ENCODE assay signal across 31 cellular contexts in genomic region chr6:8279094-8279805, GRCh38.
A peak's percentile ranks its signal among the peaks of the same experiment; 100 is the strongest.
DNase-seq lines count a peak whose midpoint lies in the region; ATAC-seq and TF ChIP-seq lines count a peak whose summit lies in the region.
"Had no signal": no experiment of that assay in that cellular context is flagged by ENCODE, and none has a peak within 500 bp of the region (broad histone marks: within the 10 kb centered on the region; RNA-seq: fewer than 3 reads in every experiment).

No MANE protein-coding gene starts in this region.

- H4K20me1 ChIP-seq in SK-N-SH (ENCODE audit: insufficient read depth): no peaks in the 10 kb centered on the region
- H4K20me1 ChIP-seq: BLaER1 treated with 17β-estradiol and CSF1 and Interleukin-3, amounts not matched to agents 10 nM and 100 nM had no signal

- TF ChIP-seq EP300 in SK-N-SH (IDR thresholded peaks at IDR 0.05; ENCODE audit: borderline replicate concordance in 1 of 2, low read depth in 1 of 2, low read length in 1 of 2): peak in 1 of 2 experiments; percentile 95; a peak in 2 of 4 replicates

- H3K27me3 ChIP-seq in SK-N-SH (ENCODE audit: insufficient read depth) (no peaks in the 10 kb centered on the region), heart left ventricle (peaks cover 0 to 12% (median 0%) of the 10 kb centered on the region in 9 donors)
- H3K27me3 ChIP-seq: BLaER1 treated with 17β-estradiol and CSF1 and Interleukin-3, amounts not matched to agents 10 nM and 100 nM; gastrocnemius medialis; upper lobe of right lung had no signal

- H3K4me1 ChIP-seq in SK-N-SH (ENCODE audit: control insufficient read depth in 1 of 2, insufficient read depth in 2 of 2, low read depth in 1 of 2, low read length in 1 of 2): peaks cover 0 to 26% of the 10 kb centered on the region in 2 experiments; a peak in 2 of 4 replicates
- no peaks in the 10 kb centered on the region for H3K4me1 ChIP-seq in heart left ventricle
- H3K4me1 ChIP-seq: gastrocnemius medialis, pancreas, suprapubic skin, upper lobe of right lung had no signal

- TF ChIP-seq CTCF in SK-N-SH (IDR thresholded peaks at IDR 0.05) (no peak), heart left ventricle (IDR thresholded peaks at IDR 0.05) (no peak)

- no peak overlapping the region for H3K9ac ChIP-seq in SK-N-SH
- H3K9ac ChIP-seq: BLaER1 treated with 17β-estradiol and CSF1 and Interleukin-3, amounts not matched to agents 10 nM and 100 nM had no signal

- DNase-seq in Caki2 (ENCODE audit: low read depth) (peak; percentile 91), HEK293T (ENCODE audit: extremely low spot score) (no peak), SK-N-SH (peak; percentile 76), left kidney (ENCODE audit: low read depth, low spot score) (peak; percentile 48), heart left ventricle (no peak), substantia nigra (lab: John Stamatoyannopoulos, UW) (no peak)
- no peak for DNase-seq in activated T-cell treated with anti-CD3 and anti-CD28 coated beads, Interleukin-2, amount 50 U/mL, for 4 hours
- no peak for DNase-seq in activated CD4-positive, alpha-beta T cell treated with anti-CD3 and anti-CD28 coated beads, Interleukin-2, amount 10 ng/mL, durations not matched to agents 7 days and 5 days
- DNase-seq: activated CD4-positive, alpha-beta memory T cell treated with anti-CD3 and anti-CD28 coated beads, Interleukin-2, amount 10 ng/mL, durations not matched to agents 7 days and 5 days; activated CD4-positive, alpha-beta T cell treated with anti-CD3 and anti-CD28 coated beads for 1 hour; activated CD8-positive, alpha-beta memory T cell treated with anti-CD3 and anti-CD28 coated beads, Interleukin-2, amount 50 U/mL, for 48 hours; activated naive CD4-positive, alpha-beta T cell treated with anti-CD3 and anti-CD28 coated beads, Interleukin-2, amount 50 U/mL, for 16 hours; COR-L47; dorsolateral prefrontal cortex; gastrocnemius medialis; GDM1; hippocampal formation; left colon; mammary epithelial cell; NCI-H2081 treated with DMSO at 0.1 percent for 48 hours; NK-92 treated with Interleukin-12 subunit alpha and Interleukin-12 subunit beta, amount 100 ng/mL, for 24 hours; pancreas; small intestine; stimulated activated naive CD4-positive, alpha-beta T cell; upper lobe of right lung had no signal

- no peak overlapping the region for H3K27ac Mint-ChIP-seq in activated CD4-positive, alpha-beta T cell treated with anti-CD3 and anti-CD28 coated beads, Interleukin-2, amount 10 ng/mL, durations not matched to agents 7 days and 5 days
- H3K27ac Mint-ChIP-seq: activated CD4-positive, alpha-beta memory T cell treated with anti-CD3 and anti-CD28 coated beads, Interleukin-2, amount 10 ng/mL, durations not matched to agents 7 days and 5 days; activated T-helper 2 cell treated with anti-CD3 and anti-CD28 coated beads, Interferon-gamma antibody, Interleukin-2, Interleukin-4, amounts not matched to agents 10 μg/mL and 5 μg/mL and 100 μg/mL, durations not matched to agents 14 hours and 24 hours and 36 hours; nephron had no signal

- CTCF ChIA-PET in HEK293T (lab: Yijun Ruan, JAX): interaction anchor here (0.6 kb wide), 1 partner anchor 141 kb away, joined by 3 read pairs; no protein-coding TSS in a partner anchor
- CTCF ChIA-PET in SK-N-SH (lab: Yijun Ruan, JAX): interaction anchor here (1.2 to 2.6 kb wide), 5 partner anchors 40 to 149 kb away, joined by 3 to 11 read pairs (median 4); no protein-coding TSS in a partner anchor
- CTCF ChIA-PET in activated CD4-positive, alpha-beta T cell treated with anti-CD3 and anti-CD28 coated beads, Interleukin-2, amount 10 ng/mL, durations not matched to agents 7 days and 5 days (lab: Charles Lee): no interaction called here

- H3K36me3 ChIP-seq in SK-N-SH (replicated peaks in 1 of 2; ENCODE audit: control insufficient read depth in 1 of 2, insufficient read depth in 2 of 2, low read length in 1 of 2) (no peaks in the 10 kb centered on the region), heart left ventricle (no peaks in the 10 kb centered on the region)
- H3K36me3 ChIP-seq: BLaER1 treated with 17β-estradiol and CSF1 and Interleukin-3, amounts not matched to agents 10 nM and 100 nM; gastrocnemius medialis; pancreas; suprapubic skin; upper lobe of right lung had no signal

- peaks cover 4% of the 10 kb centered on the region for H3K4me1 Mint-ChIP-seq in activated T-cell treated with anti-CD3 and anti-CD28 coated beads, Interleukin-2, amount 50 U/mL, for 4 hours (ENCODE audit: low read depth)
- no peaks in the 10 kb centered on the region for H3K4me1 Mint-ChIP-seq in activated CD4-positive, alpha-beta T cell treated with anti-CD3 and anti-CD28 coated beads, Interleukin-2, amount 10 ng/mL, durations not matched to agents 7 days and 5 days
- H3K4me1 Mint-ChIP-seq: activated CD4-positive, alpha-beta memory T cell treated with anti-CD3 and anti-CD28 coated beads, Interleukin-2, amount 10 ng/mL, durations not matched to agents 7 days and 5 days; nephron had no signal

- H3F3A ChIP-seq in SK-N-SH (replicated peaks; ENCODE audit: insufficient read depth): no peaks in the 10 kb centered on the region

- H3K4me2 ChIP-seq in SK-N-SH: no peak overlapping the region
- H3K4me2 ChIP-seq: BLaER1 treated with 17β-estradiol and CSF1 and Interleukin-3, amounts not matched to agents 10 nM and 100 nM had no signal

- H2AFZ ChIP-seq in SK-N-SH (ENCODE audit: low read depth): no peak overlapping the region

- H3K9me3 ChIP-seq in SK-N-SH (no peaks in the 10 kb centered on the region), heart left ventricle (no peaks in the 10 kb centered on the region)
- H3K9me3 ChIP-seq: gastrocnemius medialis, pancreas, suprapubic skin, upper lobe of right lung had no signal

- H3K36me3 Mint-ChIP-seq in activated T-cell treated with anti-CD3 and anti-CD28 coated beads, Interleukin-2, amount 50 U/mL, for 4 hours (ENCODE audit: insufficient read depth): no peaks in the 10 kb centered on the region
- H3K36me3 Mint-ChIP-seq in activated CD4-positive, alpha-beta T cell treated with anti-CD3 and anti-CD28 coated beads, Interleukin-2, amount 10 ng/mL, durations not matched to agents 7 days and 5 days (ENCODE audit: low read depth): no peaks in the 10 kb centered on the region
- H3K36me3 Mint-ChIP-seq: brain had no signal

- H3K79me2 ChIP-seq in SK-N-SH (ENCODE audit: insufficient read depth): no peaks in the 10 kb centered on the region

- WGBS in SK-N-SH (ENCODE audit: low lambda C conversion rate): 6% methylated on average over 15 of the region's 15 CpGs
- WGBS in heart left ventricle, 4 donors: 78 to 82% (median 81%) methylated on average over 15 of the region's 15 CpGs

- no peaks in the 10 kb centered on the region for H3K27me3 Mint-ChIP-seq in activated T-cell treated with anti-CD3 and anti-CD28 coated beads, Interleukin-2, amount 50 U/mL, for 4 hours (ENCODE audit: low read depth)
- H3K27me3 Mint-ChIP-seq in activated CD4-positive, alpha-beta T cell treated with anti-CD3 and anti-CD28 coated beads, Interleukin-2, amount 10 ng/mL, durations not matched to agents 7 days and 5 days: no peaks in the 10 kb centered on the region
- H3K27me3 Mint-ChIP-seq: activated CD4-positive, alpha-beta memory T cell treated with anti-CD3 and anti-CD28 coated beads, Interleukin-2, amount 10 ng/mL, durations not matched to agents 7 days and 5 days; brain had no signal

- TF ChIP-seq RAD21 in SK-N-SH (IDR thresholded peaks at IDR 0.05; ENCODE audit: low read length): no peak

- intact Hi-C loops in heart left ventricle (cut with DNase I): no loop called here

- in situ Hi-C loops in Caki2 (cut with HindIII; ENCODE audit: low pct_unique_long_range_greater_than_20kb, low sequenced_read_pairs): no loop called here

- no peaks in the 10 kb centered on the region for H3K9me2 ChIP-seq in SK-N-SH

- H3K4me3 ChIP-seq in SK-N-SH (ENCODE audit: low read depth in 2 of 2, low read length in 1 of 2): no peak overlapping the region
- no peak overlapping the region for H3K4me3 ChIP-seq in heart left ventricle
- H3K4me3 ChIP-seq: BLaER1 treated with 17β-estradiol and CSF1 and Interleukin-3, amounts not matched to agents 10 nM and 100 nM; dorsolateral prefrontal cortex; gastrocnemius medialis; K562; pancreas; suprapubic skin; upper lobe of right lung had no signal

- H3K27ac ChIP-seq in SK-N-SH (ENCODE audit: low read depth in 2 of 2, low read length in 1 of 2) (peak overlapping the region in 1 of 2 experiments; percentile 72; a peak in 2 of 4 replicates), heart left ventricle (no peak overlapping the region), substantia nigra (ENCODE audit: low read depth, low read length, poor library complexity, severe bottlenecking) (no peak overlapping the region)
- H3K27ac ChIP-seq: BLaER1 treated with 17β-estradiol and CSF1 and Interleukin-3, amounts not matched to agents 10 nM and 100 nM; dorsolateral prefrontal cortex; gastrocnemius medialis; pancreas; suprapubic skin; upper lobe of right lung had no signal

- POLR2A ChIA-PET in HEK293T (lab: Yijun Ruan, JAX) (no interaction called here), SK-N-SH (lab: Yijun Ruan, JAX) (interaction anchor here (1.3 to 1.9 kb wide), 2 partner anchors 18 to 40 kb away, joined by 3 to 16 read pairs; no protein-coding TSS in a partner anchor)
- POLR2A ChIA-PET in activated CD4-positive, alpha-beta T cell treated with anti-CD3 and anti-CD28 coated beads, Interleukin-2, amount 10 ng/mL, durations not matched to agents 7 days and 5 days (lab: Charles Lee): no interaction called here

- H3K4me3 Mint-ChIP-seq in activated T-cell treated with anti-CD3 and anti-CD28 coated beads, Interleukin-2, amount 50 U/mL, for 4 hours: no peak overlapping the region
- no peak overlapping the region for H3K4me3 Mint-ChIP-seq in activated CD4-positive, alpha-beta T cell treated with anti-CD3 and anti-CD28 coated beads, Interleukin-2, amount 10 ng/mL, durations not matched to agents 7 days and 5 days
- H3K4me3 Mint-ChIP-seq: activated CD4-positive, alpha-beta memory T cell treated with anti-CD3 and anti-CD28 coated beads, Interleukin-2, amount 10 ng/mL, durations not matched to agents 7 days and 5 days; nephron had no signal

- H3K9me3 Mint-ChIP-seq in activated T-cell treated with anti-CD3 and anti-CD28 coated beads, Interleukin-2, amount 50 U/mL, for 4 hours: no peaks in the 10 kb centered on the region
- H3K9me3 Mint-ChIP-seq in activated CD4-positive, alpha-beta T cell treated with anti-CD3 and anti-CD28 coated beads, Interleukin-2, amount 10 ng/mL, durations not matched to agents 7 days and 5 days: no peaks in the 10 kb centered on the region
- H3K9me3 Mint-ChIP-seq: activated T-helper 2 cell treated with anti-CD3 and anti-CD28 coated beads, Interferon-gamma antibody, Interleukin-2, Interleukin-4, amounts not matched to agents 10 μg/mL and 5 μg/mL and 100 μg/mL, durations not matched to agents 14 hours and 24 hours and 36 hours; nephron had no signal

- ATAC-seq in heart left ventricle: no peak
- no peak for ATAC-seq in activated T-cell treated with anti-CD3 and anti-CD28 coated beads, Interleukin-2, amount 50 U/mL, for 4 hours
- ATAC-seq: gastrocnemius medialis, K562, left colon, pancreas, upper lobe of right lung had no signal

- no peak for TF ChIP-seq POLR2A in heart left ventricle (IDR thresholded peaks at IDR 0.05)

TF ChIP-seq in HEK293T, 16 proteins besides CTCF, POLR2A, EP300 and RAD21 (continues in another document):
- no peak for TF ChIP-seq TARDBP (IDR thresholded peaks at IDR 0.05)

Comparison
In these comparisons a context has a peak if more than half of its experiments do, and no peak if none do; other contexts are left out.
1. DNase-seq: peak in Caki2 (single experiment), SK-N-SH (single experiment) and left kidney (single experiment); none in HEK293T (single experiment), heart left ventricle (0 of 5), activated T-cell treated with anti-CD3 and anti-CD28 coated beads, Interleukin-2, amount 50 U/mL, for 4 hours (single experiment), substantia nigra (0 of 49) and activated CD4-positive, alpha-beta T cell treated with anti-CD3 and anti-CD28 coated beads, Interleukin-2, amount 10 ng/mL, durations not matched to agents 7 days and 5 days (single experiment).